1 cellular context compared by ENCODE assay signal in the genomic region with DNA sequence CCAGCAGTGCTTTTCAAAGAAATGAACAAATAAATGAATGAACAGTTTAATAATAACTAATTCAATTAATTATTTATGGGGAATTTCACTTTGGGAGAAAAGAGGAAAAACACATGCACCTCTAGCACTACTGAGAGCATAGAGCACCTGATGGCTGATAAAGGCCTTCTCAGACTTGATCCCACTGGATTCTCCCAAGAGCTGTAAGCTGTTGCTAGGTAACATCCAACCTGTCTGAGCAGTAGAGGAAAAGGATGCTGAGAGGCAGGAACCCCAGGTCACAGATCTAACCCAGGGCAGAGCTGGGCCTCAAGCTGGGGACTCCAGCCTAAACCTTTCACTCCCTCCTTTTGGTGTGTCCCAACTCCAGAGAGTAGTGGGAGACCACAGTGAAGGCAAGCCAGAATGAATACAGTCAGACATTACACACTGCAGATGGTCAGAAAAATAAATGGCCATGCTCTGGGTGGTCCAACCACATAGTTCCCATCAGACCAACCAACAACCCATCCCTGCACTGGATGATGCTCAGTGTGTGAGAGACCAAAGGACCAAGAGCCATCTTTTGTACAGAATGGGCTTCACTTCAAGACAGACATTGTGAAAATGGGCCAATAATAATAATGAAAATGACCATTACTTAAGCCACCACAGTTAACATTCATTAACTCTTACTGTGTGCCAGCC.
TF ChIP-seq lines count a peak whose summit lies in the region.

No MANE protein-coding gene starts in this region.

TF ChIP-seq in SK-N-SH treated with all-trans-retinoic acid at 6 μM for 48 hours, 23 proteins besides CTCF, POLR2A, EP300 and RAD21 (continued from another document):
- TF ChIP-seq, protein P1, sequence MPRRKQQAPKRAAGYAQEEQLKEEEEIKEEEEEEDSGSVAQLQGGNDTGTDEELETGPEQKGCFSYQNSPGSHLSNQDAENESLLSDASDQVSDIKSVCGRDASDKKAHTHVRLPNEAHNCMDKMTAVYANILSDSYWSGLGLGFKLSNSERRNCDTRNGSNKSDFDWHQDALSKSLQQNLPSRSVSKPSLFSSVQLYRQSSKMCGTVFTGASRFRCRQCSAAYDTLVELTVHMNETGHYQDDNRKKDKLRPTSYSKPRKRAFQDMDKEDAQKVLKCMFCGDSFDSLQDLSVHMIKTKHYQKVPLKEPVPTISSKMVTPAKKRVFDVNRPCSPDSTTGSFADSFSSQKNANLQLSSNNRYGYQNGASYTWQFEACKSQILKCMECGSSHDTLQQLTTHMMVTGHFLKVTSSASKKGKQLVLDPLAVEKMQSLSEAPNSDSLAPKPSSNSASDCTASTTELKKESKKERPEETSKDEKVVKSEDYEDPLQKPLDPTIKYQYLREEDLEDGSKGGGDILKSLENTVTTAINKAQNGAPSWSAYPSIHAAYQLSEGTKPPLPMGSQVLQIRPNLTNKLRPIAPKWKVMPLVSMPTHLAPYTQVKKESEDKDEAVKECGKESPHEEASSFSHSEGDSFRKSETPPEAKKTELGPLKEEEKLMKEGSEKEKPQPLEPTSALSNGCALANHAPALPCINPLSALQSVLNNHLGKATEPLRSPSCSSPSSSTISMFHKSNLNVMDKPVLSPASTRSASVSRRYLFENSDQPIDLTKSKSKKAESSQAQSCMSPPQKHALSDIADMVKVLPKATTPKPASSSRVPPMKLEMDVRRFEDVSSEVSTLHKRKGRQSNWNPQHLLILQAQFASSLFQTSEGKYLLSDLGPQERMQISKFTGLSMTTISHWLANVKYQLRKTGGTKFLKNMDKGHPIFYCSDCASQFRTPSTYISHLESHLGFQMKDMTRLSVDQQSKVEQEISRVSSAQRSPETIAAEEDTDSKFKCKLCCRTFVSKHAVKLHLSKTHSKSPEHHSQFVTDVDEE (CRISPR knock-in tag; IDR thresholded peaks at IDR 0.05): no peak
- TF ChIP-seq ISL1 (CRISPR knock-in tag; IDR thresholded peaks at IDR 0.05) (no peak), POU6F1 (CRISPR knock-in tag; IDR thresholded peaks at IDR 0.05; ENCODE audit: borderline replicate concordance, low read depth) (no peak), ESRRG (CRISPR knock-in tag; IDR thresholded peaks at IDR 0.05) (no peak), OSR1 (CRISPR knock-in tag; IDR thresholded peaks at IDR 0.05) (no peak), CSDC2 (CRISPR knock-in tag; IDR thresholded peaks at IDR 0.05) (no peak), TOX (CRISPR knock-in tag; IDR thresholded peaks at IDR 0.05; ENCODE audit: borderline replicate concordance) (no peak), ZNF70 (CRISPR knock-in tag; IDR thresholded peaks at IDR 0.05) (no peak), ZC3H10 (CRISPR knock-in tag; IDR thresholded peaks at IDR 0.05) (no peak), TCF4 (CRISPR knock-in tag; IDR thresholded peaks at IDR 0.05; ENCODE audit: borderline replicate concordance) (no peak), ZFP3 (CRISPR knock-in tag; IDR thresholded peaks at IDR 0.05) (no peak), RARB (CRISPR knock-in tag; IDR thresholded peaks at IDR 0.05) (no peak), GLIS3 (CRISPR knock-in tag; IDR thresholded peaks at IDR 0.05) (no peak), PATZ1 (CRISPR knock-in tag; IDR thresholded peaks at IDR 0.05; ENCODE audit: borderline replicate concordance) (no peak), PPARA (CRISPR knock-in tag; IDR thresholded peaks at IDR 0.05; ENCODE audit: borderline replicate concordance) (no peak)
- TF ChIP-seq, protein P2, sequence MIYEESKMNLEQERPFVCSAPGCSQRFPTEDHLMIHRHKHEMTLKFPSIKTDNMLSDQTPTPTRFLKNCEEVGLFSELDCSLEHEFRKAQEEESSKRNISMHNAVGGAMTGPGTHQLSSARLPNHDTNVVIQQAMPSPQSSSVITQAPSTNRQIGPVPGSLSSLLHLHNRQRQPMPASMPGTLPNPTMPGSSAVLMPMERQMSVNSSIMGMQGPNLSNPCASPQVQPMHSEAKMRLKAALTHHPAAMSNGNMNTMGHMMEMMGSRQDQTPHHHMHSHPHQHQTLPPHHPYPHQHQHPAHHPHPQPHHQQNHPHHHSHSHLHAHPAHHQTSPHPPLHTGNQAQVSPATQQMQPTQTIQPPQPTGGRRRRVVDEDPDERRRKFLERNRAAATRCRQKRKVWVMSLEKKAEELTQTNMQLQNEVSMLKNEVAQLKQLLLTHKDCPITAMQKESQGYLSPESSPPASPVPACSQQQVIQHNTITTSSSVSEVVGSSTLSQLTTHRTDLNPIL (CRISPR knock-in tag; IDR thresholded peaks at IDR 0.05; ENCODE audit: low read depth): no peak
- TF ChIP-seq, protein P3, sequence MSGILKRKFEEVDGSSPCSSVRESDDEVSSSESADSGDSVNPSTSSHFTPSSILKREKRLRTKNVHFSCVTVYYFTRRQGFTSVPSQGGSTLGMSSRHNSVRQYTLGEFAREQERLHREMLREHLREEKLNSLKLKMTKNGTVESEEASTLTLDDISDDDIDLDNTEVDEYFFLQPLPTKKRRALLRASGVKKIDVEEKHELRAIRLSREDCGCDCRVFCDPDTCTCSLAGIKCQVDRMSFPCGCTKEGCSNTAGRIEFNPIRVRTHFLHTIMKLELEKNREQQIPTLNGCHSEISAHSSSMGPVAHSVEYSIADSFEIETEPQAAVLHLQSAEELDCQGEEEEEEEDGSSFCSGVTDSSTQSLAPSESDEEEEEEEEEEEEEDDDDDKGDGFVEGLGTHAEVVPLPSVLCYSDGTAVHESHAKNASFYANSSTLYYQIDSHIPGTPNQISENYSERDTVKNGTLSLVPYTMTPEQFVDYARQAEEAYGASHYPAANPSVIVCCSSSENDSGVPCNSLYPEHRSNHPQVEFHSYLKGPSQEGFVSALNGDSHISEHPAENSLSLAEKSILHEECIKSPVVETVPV (CRISPR knock-in tag; IDR thresholded peaks at IDR 0.05): no peak
